Comparison of ENCODE assay signal across 35 cellular contexts in genomic region chr7:26444554-26444953, GRCh38.
"Had no signal": no experiment of that assay in that cellular context is flagged by ENCODE, and none has a peak within 500 bp of the region (broad histone marks: within the 10 kb centered on the region; RNA-seq: fewer than 3 reads in every experiment).

No MANE protein-coding gene starts in this region.

- FAIRE-seq: astrocyte, bronchial epithelial cell, frontal cortex had no signal

- H3K9me3 ChIP-seq: heart left ventricle had no signal

- H3K4me3 ChIP-seq: coronary artery, dorsolateral prefrontal cortex, heart left ventricle had no signal

- H3K27ac Mint-ChIP-seq: activated B cell treated with CpG ODN at 0.5 μM for 24 hours; activated CD8-positive, alpha-beta memory T cell treated with anti-CD3 and anti-CD28 coated beads, Interleukin-2, amount 10 ng/mL, durations not matched to agents 7 days and 5 days; activated CD8-positive, alpha-beta T cell treated with anti-CD3 and anti-CD28 coated beads, Interleukin-2, amount 10 ng/mL, durations not matched to agents 7 days and 5 days; activated naive CD4-positive, alpha-beta T cell treated with anti-CD3 and anti-CD28 coated beads, Interleukin-2, amount 10 ng/mL, durations not matched to agents 7 days and 5 days; activated naive CD4-positive, alpha-beta T cell treated with anti-CD3 and anti-CD28 coated beads, Interleukin-2, amount 50 U/mL, for 72 hours; dendritic cell treated with granulocyte-macrophage colony-stimulating factor and Interleukin-4, amounts not matched to agents 40 ng/mL and 50 ng/mL, for 4 days; endodermal cell; T-helper 17 cell; T-helper 2 cell treated with Interferon-gamma antibody and Interleukin-4, amounts not matched to agents 5 μg/mL and 100 μg/mL, for 36 hours had no signal

- ATAC-seq: activated CD4-positive, CD25-positive, alpha-beta regulatory T cell treated with anti-CD3 and anti-CD28 coated beads, Interleukin-2, amount 50 U/mL, for 24 hours; activated CD8-positive, alpha-beta memory T cell treated with anti-CD3 and anti-CD28 coated beads, Interleukin-2, amount 10 ng/mL, durations not matched to agents 7 days and 5 days; activated CD8-positive, alpha-beta T cell treated with anti-CD3 and anti-CD28 coated beads, Interleukin-2, amount 10 ng/mL, durations not matched to agents 7 days and 5 days; activated naive CD4-positive, alpha-beta T cell treated with anti-CD3 and anti-CD28 coated beads, Interleukin-2, amount 50 U/mL, for 72 hours; esophagus mucosa; heart left ventricle; T-helper 17 cell had no signal

- H3K27me3 ChIP-seq: brain microvascular endothelial cell had no signal

- H3K4me3 Mint-ChIP-seq: activated B cell treated with CpG ODN at 0.5 μM for 24 hours; activated CD8-positive, alpha-beta memory T cell treated with anti-CD3 and anti-CD28 coated beads, Interleukin-2, amount 10 ng/mL, durations not matched to agents 7 days and 5 days; activated CD8-positive, alpha-beta T cell treated with anti-CD3 and anti-CD28 coated beads, Interleukin-2, amount 10 ng/mL, durations not matched to agents 7 days and 5 days; activated naive CD4-positive, alpha-beta T cell treated with anti-CD3 and anti-CD28 coated beads, Interleukin-2, amount 10 ng/mL, durations not matched to agents 7 days and 5 days; central memory CD8-positive, alpha-beta T cell; dendritic cell treated with granulocyte-macrophage colony-stimulating factor and Interleukin-4, amounts not matched to agents 40 ng/mL and 50 ng/mL, for 4 days; endodermal cell; T-helper 17 cell; T-helper 2 cell treated with Interferon-gamma antibody and Interleukin-4, amounts not matched to agents 5 μg/mL and 100 μg/mL, for 36 hours had no signal

- DNase-seq: activated B cell treated with CpG ODN at 0.5 μM for 24 hours; activated CD4-positive, alpha-beta T cell treated with anti-CD3 and anti-CD28 coated beads for 48 hours; activated CD4-positive, alpha-beta T cell treated with anti-CD3 and anti-CD28 coated beads, Interleukin-2, amount 50 U/mL, for 1 hour; activated CD4-positive, alpha-beta T cell treated with anti-CD3 and anti-CD28 coated beads, Interleukin-2, amount 50 U/mL, for 48 hours; activated CD8-positive, alpha-beta memory T cell treated with anti-CD3 and anti-CD28 coated beads, Interleukin-2, amount 10 ng/mL, durations not matched to agents 7 days and 5 days; activated CD8-positive, alpha-beta memory T cell treated with anti-CD3 and anti-CD28 coated beads, Interleukin-2, amount 50 U/mL, for 4 hours; activated CD8-positive, alpha-beta T cell treated with anti-CD3 and anti-CD28 coated beads, Interleukin-2, amount 10 ng/mL, durations not matched to agents 7 days and 5 days; activated gamma-delta T cell; activated naive CD4-positive, alpha-beta T cell; activated naive CD4-positive, alpha-beta T cell treated with anti-CD3 and anti-CD28 coated beads, Interleukin-2, amount 10 ng/mL, durations not matched to agents 7 days and 5 days; activated T-cell treated with anti-CD3 and anti-CD28 coated beads, Interleukin-2, amount 50 U/mL, for 1 hour; activated T-cell treated with anti-CD3 and anti-CD28 coated beads, Interleukin-2, amount 50 U/mL, for 48 hours; amniotic stem cell; anterior cingulate cortex; brain microvascular endothelial cell; dorsolateral prefrontal cortex; effector memory CD4-positive, alpha-beta T cell; endodermal cell; foreskin fibroblast; glutamatergic neuron; heart left ventricle; T-helper 1 cell; T-helper 17 cell; T1000; WERI-Rb-1 had no signal

- H3K4me1 Mint-ChIP-seq: activated CD8-positive, alpha-beta memory T cell treated with anti-CD3 and anti-CD28 coated beads, Interleukin-2, amount 10 ng/mL, durations not matched to agents 7 days and 5 days; activated naive CD4-positive, alpha-beta T cell treated with anti-CD3 and anti-CD28 coated beads, Interleukin-2, amount 10 ng/mL, durations not matched to agents 7 days and 5 days; central memory CD8-positive, alpha-beta T cell; T-helper 17 cell had no signal

- H3K9me3 Mint-ChIP-seq: activated B cell treated with CpG ODN at 0.5 μM for 24 hours; activated naive CD4-positive, alpha-beta T cell treated with anti-CD3 and anti-CD28 coated beads, Interleukin-2, amount 10 ng/mL, durations not matched to agents 7 days and 5 days; activated naive CD4-positive, alpha-beta T cell treated with anti-CD3 and anti-CD28 coated beads, Interleukin-2, amount 50 U/mL, for 72 hours; central memory CD8-positive, alpha-beta T cell; dendritic cell treated with granulocyte-macrophage colony-stimulating factor and Interleukin-4, amounts not matched to agents 40 ng/mL and 50 ng/mL, for 4 days; endodermal cell; T-helper 2 cell treated with Interferon-gamma antibody and Interleukin-4, amounts not matched to agents 5 μg/mL and 100 μg/mL, for 36 hours had no signal

- H3K27ac ChIP-seq: brain microvascular endothelial cell, coronary artery, dorsolateral prefrontal cortex, heart left ventricle, WERI-Rb-1 had no signal

- H3K36me3 Mint-ChIP-seq: activated CD8-positive, alpha-beta memory T cell treated with anti-CD3 and anti-CD28 coated beads, Interleukin-2, amount 10 ng/mL, durations not matched to agents 7 days and 5 days; activated naive CD4-positive, alpha-beta T cell treated with anti-CD3 and anti-CD28 coated beads, Interleukin-2, amount 10 ng/mL, durations not matched to agents 7 days and 5 days; activated naive CD4-positive, alpha-beta T cell treated with anti-CD3 and anti-CD28 coated beads, Interleukin-2, amount 50 U/mL, for 72 hours had no signal

- H3K4me1 ChIP-seq: heart left ventricle had no signal

- H3K36me3 ChIP-seq: brain microvascular endothelial cell, heart left ventricle, WERI-Rb-1 had no signal
